ENCODE assay signal across 8 cellular contexts in genomic region chr4:165112258-165113156, GRCh38. TPM values are rescaled to one million over a fixed set of nuclear protein-coding genes. Genes with fewer than 3 reads are reported as not detected.
DNase-seq lines count a peak whose midpoint lies in the region; ATAC-seq and TF ChIP-seq lines count a peak whose summit lies in the region.

TMEM192 (minus strand) TSS chr4:165112860; CDS start chr4:165112773, 87 bp downstream.

- WGBS in trophoblast cell (ENCODE audit: extremely low coverage, insufficient coverage, insufficient read length) = no CpG with 5 or more reads among the region's 73 CpGs
- WGBS in transverse colon (ENCODE audit: low coverage in 1 of 2), 2 donors = 0% methylated on average over 20 of the region's 73 CpGs; no CpG with 5 or more reads in 1 of the 2 donors

- H3K4me1 ChIP-seq in adipocyte (ENCODE audit: control insufficient read depth, insufficient read depth, low read length) = peaks cover 8% of the 10 kb centered on the region
- peaks cover 3% of the 10 kb centered on the region for H3K4me1 ChIP-seq in cardiac muscle cell (ENCODE audit: low read depth)
- peaks cover 3 to 4% of the 10 kb centered on the region in 2 experiments for H3K4me1 ChIP-seq in trophoblast cell (ENCODE audit: control insufficient read depth in 1 of 2, insufficient read depth in 2 of 2, low read length in 2 of 2)
- peaks cover 3 to 16% (median 8%) of the 10 kb centered on the region in 4 donors for H3K4me1 ChIP-seq in transverse colon

- no peak within 1 kb of the TSS for H2AK5ac ChIP-seq in trophoblast cell (ENCODE audit: low read length)

- peak within 1 kb of the TSS; percentile 55 for H2BK120ac ChIP-seq in trophoblast cell (ENCODE audit: insufficient read depth, low read length, poor library complexity)

- peak; percentile 83 for TF ChIP-seq POLR2A in transverse colon (IDR thresholded peaks at IDR 0.05)

- peak within 1 kb of the TSS; percentile 89 for H2AFZ ChIP-seq in trophoblast cell (ENCODE audit: insufficient read depth, low read length, poor library complexity)

- peak within 1 kb of the TSS; percentile 70 for H3K4me2 ChIP-seq in trophoblast cell (ENCODE audit: low read length)

- peak within 1 kb of the TSS; percentile 42 for H3K14ac ChIP-seq in trophoblast cell (ENCODE audit: low read length)

- H4K91ac ChIP-seq in trophoblast cell (ENCODE audit: low read depth, low read length) = peak within 1 kb of the TSS; percentile 74

- no peak for TF ChIP-seq EP300 in transverse colon (IDR thresholded peaks at IDR 0.05; ENCODE audit: low read depth)

- peak within 1 kb of the TSS; percentile 79 for H3K18ac ChIP-seq in trophoblast cell (ENCODE audit: low read length)

- TF ChIP-seq CTCF in GM12872 (IDR thresholded peaks at IDR 0.05; ENCODE audit: insufficient read depth, low read depth, low read length) (peak; percentile 47), cardiac muscle cell (IDR thresholded peaks at IDR 0.05; ENCODE audit: low read depth, low read length) (peak; percentile 50), transverse colon (IDR thresholded peaks at IDR 0.05) (peak; percentile 23 to 56 (median 35))

- H3K9ac ChIP-seq in adipocyte (ENCODE audit: low read length) = peak within 1 kb of the TSS; percentile 88
- peak within 1 kb of the TSS; percentile 59 for H3K9ac ChIP-seq in trophoblast cell (ENCODE audit: low read length)

- intact Hi-C loops in transverse colon (cut with DNase I; ENCODE audit: low total_unique reads) = no loop called here

- H2BK5ac ChIP-seq in trophoblast cell (ENCODE audit: low read depth, low read length, poor library complexity) = peak within 1 kb of the TSS; percentile 65

- no peaks in the 10 kb centered on the region for H3K36me3 ChIP-seq in adipocyte (ENCODE audit: control insufficient read depth, insufficient read depth, low read length, severe bottlenecking)
- H3K36me3 ChIP-seq in cardiac muscle cell = no peaks in the 10 kb centered on the region
- H3K36me3 ChIP-seq in trophoblast cell (ENCODE audit: control insufficient read depth in 1 of 2, insufficient read depth in 2 of 2, low read length in 2 of 2) = no peaks in the 10 kb centered on the region
- H3K36me3 ChIP-seq in transverse colon = no peaks in the 10 kb centered on the region

- peak within 1 kb of the TSS; percentile 92 for H3K4me3 ChIP-seq in adipocyte (ENCODE audit: low read length)
- H3K4me3 ChIP-seq in cardiac muscle cell = peak within 1 kb of the TSS; percentile 64
- H3K4me3 ChIP-seq in trophoblast cell (ENCODE audit: low read depth, low read length) = peak within 1 kb of the TSS; percentile 85
- H3K4me3 ChIP-seq in transverse colon = peak within 1 kb of the TSS; percentile 73 to 92 (median 85)

- no peak within 1 kb of the TSS for H3K23ac ChIP-seq in trophoblast cell (ENCODE audit: low read length)

- H2BK12ac ChIP-seq in trophoblast cell (ENCODE audit: low read length) = no peak within 1 kb of the TSS

- H3K27me3 ChIP-seq in adipocyte (replicated peaks; ENCODE audit: control insufficient read depth, insufficient read depth, low read length) = no peaks in the 10 kb centered on the region
- no peaks in the 10 kb centered on the region for H3K27me3 ChIP-seq in cardiac muscle cell
- no peaks in the 10 kb centered on the region for H3K27me3 ChIP-seq in trophoblast cell (ENCODE audit: insufficient read depth, low read length)
- peaks cover 2% of the 10 kb centered on the region for H3K27me3 ChIP-seq in transverse colon

- peak; percentile 97 for ATAC-seq in HG02642 (IDR thresholded peaks at IDR 0.05; ENCODE audit: poor library complexity, unreplicated experiment)

- in situ Hi-C loops in transverse colon (cut with MboI; ENCODE audit: low pct_ligation_motif_present in 1 of 4, low pct_unique_long_range_greater_than_20kb in 1 of 4, low sequenced_read_pairs in 3 of 4) = no loop called here

- H3K79me2 ChIP-seq in trophoblast cell (ENCODE audit: control insufficient read depth, insufficient read depth, low read length, poor library complexity) = peaks cover 4% of the 10 kb centered on the region

- peak within 1 kb of the TSS; percentile 71 for H4K12ac ChIP-seq in trophoblast cell (ENCODE audit: low read depth, low read length)

- DNase-seq in NCI-H1105 (lab: John Stamatoyannopoulos, UW) = peak; percentile 75
- peak; percentile 40 to 88 for DNase-seq in SW 1271 (lab: John Stamatoyannopoulos, UW)
- DNase-seq in adipocyte (ENCODE audit: low read depth) = peak; percentile 96
- peak; percentile 94 to 96 for DNase-seq in cardiac muscle cell (ENCODE audit: low read depth in 1 of 2, low spot score in 1 of 2)
- peak; percentile 91 to 92 for DNase-seq in trophoblast cell
- DNase-seq in transverse colon = peak; percentile 96

- H3K27ac ChIP-seq in cardiac muscle cell = peak within 1 kb of the TSS; percentile 93
- H3K27ac ChIP-seq in trophoblast cell (ENCODE audit: low read depth, low read length) = peak within 1 kb of the TSS; percentile 30
- peak within 1 kb of the TSS; percentile 87 to 93 (median 91) for H3K27ac ChIP-seq in transverse colon

- H3K4ac ChIP-seq in trophoblast cell (ENCODE audit: low read depth, low read length) = no peak within 1 kb of the TSS

- H3K79me1 ChIP-seq in trophoblast cell (ENCODE audit: low read length) = peaks cover 5% of the 10 kb centered on the region

- H3K9me3 ChIP-seq in adipocyte (ENCODE audit: control insufficient read depth, low read length) (no peaks in the 10 kb centered on the region), cardiac muscle cell (ENCODE audit: low read depth) (no peaks in the 10 kb centered on the region), trophoblast cell (ENCODE audit: insufficient read depth, low read depth, low read length) (no peaks in the 10 kb centered on the region), transverse colon (no peaks in the 10 kb centered on the region)

- peak within 1 kb of the TSS; percentile 86 for H4K8ac ChIP-seq in trophoblast cell (ENCODE audit: low read depth, low read length)

RNA-seq across cellular contexts. Expression of gene TMEM192, which starts in this region (rescaled TPM):
- total RNA-seq in cardiac muscle cell (5.2 and 7.7 TPM in 2 replicates), transverse colon (10 to 100 TPM in 2 of 4 donors, 1 to 10 TPM in 2; 2.4 to 20.3 (median 12.4) TPM)
- polyA plus RNA-seq in cardiac muscle cell = 14.0 and 17.3 TPM in 2 replicates
- polyA plus RNA-seq in trophoblast cell (2013) = 8.5 and 9.4 TPM in 2 replicates

Comparison
In these comparisons a context has a peak if more than half of its experiments do, and no peak if none do; other contexts are left out.
1. Peak in every context shown above with its lines: DNase-seq, ATAC-seq, H3K4me3 ChIP-seq and H3K27ac ChIP-seq.
2. H3K27ac ChIP-seq: peak in every context shown above with its lines; median percentile 93 in cardiac muscle cell; 91 in transverse colon; 30 in trophoblast cell.